Comparison of ENCODE assay signal across 15 cellular contexts in genomic region chr1:101181930-101182329, GRCh38. TPM values are rescaled to one million over a fixed set of nuclear protein-coding genes. Genes with fewer than 3 reads are reported as not detected.
DNase-seq lines count a peak whose midpoint lies in the region; ATAC-seq and TF ChIP-seq lines count a peak whose summit lies in the region.
"Had no signal": no experiment of that assay in that cellular context is flagged by ENCODE, and none has a peak within 500 bp of the region (broad histone marks: within the 10 kb centered on the region; RNA-seq: fewer than 3 reads in every experiment).

No MANE protein-coding gene starts in this region.

- POLR2A ChIA-PET in PC-3 (lab: Charles Lee; ENCODE audit: unreplicated experiment) = no interaction called here

- H3K4me1 ChIP-seq in DND-41 (ENCODE audit: insufficient read depth, low read length) (peaks cover 28% of the 10 kb centered on the region), PC-3 (ENCODE audit: insufficient read depth, low read length) (peaks cover 2% of the 10 kb centered on the region; the same call in 1 of the 2 replicates), lung (ENCODE audit: control insufficient read depth in 2 of 2, insufficient read depth in 2 of 2, low read length in 2 of 2) (peaks cover 0 to 1% of the 10 kb centered on the region in 2 donors), foreskin keratinocyte (peaks cover under 1% of the 10 kb centered on the region)

- no peak for ATAC-seq in DND-41 (ENCODE audit: insufficient read depth, low read depth)
- no peak; the same call in 1 of the 2 replicates for ATAC-seq in PC-3
- ATAC-seq in lung (ENCODE audit: insufficient read depth, low FRiP score) = peak; percentile 73
- ATAC-seq in foreskin keratinocyte = no peak

- no peaks in the 10 kb centered on the region for H3F3A ChIP-seq in PC-3 (ENCODE audit: low read length, unreplicated experiment)

- no peak overlapping the region for H3K9ac ChIP-seq in DND-41 (ENCODE audit: low read depth, low read length)
- H3K9ac ChIP-seq in PC-3 (ENCODE audit: low read length) = no peak overlapping the region
- H3K9ac ChIP-seq: BLaER1 treated with 17β-estradiol and CSF1 and Interleukin-3, amounts not matched to agents 10 nM and 100 nM had no signal

- H3K27me3 ChIP-seq in DND-41 (ENCODE audit: insufficient read depth, low read length, poor library complexity) (no peaks in the 10 kb centered on the region), PC-3 (ENCODE audit: low read length) (no peaks in the 10 kb centered on the region), lung (ENCODE audit: control insufficient read depth, insufficient read depth) (no peaks in the 10 kb centered on the region), foreskin keratinocyte (no peaks in the 10 kb centered on the region)
- H3K27me3 ChIP-seq: BLaER1 treated with 17β-estradiol and CSF1 and Interleukin-3, amounts not matched to agents 10 nM and 100 nM had no signal

- H3K4me3 ChIP-seq in DND-41 (ENCODE audit: low read depth in 1 of 2, low read length in 2 of 2) (no peak overlapping the region), PC-3 (ENCODE audit: low read length) (no peak overlapping the region), lung (no peak overlapping the region)
- H3K4me3 ChIP-seq: BLaER1 treated with 17β-estradiol and CSF1 and Interleukin-3, amounts not matched to agents 10 nM and 100 nM had no signal

- no peak for TF ChIP-seq CTCF in DND-41 (IDR thresholded peaks at IDR 0.05; ENCODE audit: borderline replicate concordance, extremely low read depth, low read length, poor library complexity, severe bottlenecking)
- TF ChIP-seq CTCF in PC-3 (conservative IDR thresholded peaks at IDR 0.05; ENCODE audit: low read depth, low read length) = no peak
- TF ChIP-seq CTCF in lung (IDR thresholded peaks at IDR 0.05; ENCODE audit: control extremely low read depth, extremely low read depth) = no peak
- TF ChIP-seq CTCF in foreskin keratinocyte (conservative IDR thresholded peaks at IDR 0.05) = no peak

- DNase-seq in DND-41 = no peak
- DNase-seq in PC-3 = peak; percentile 21
- DNase-seq in lung (ENCODE audit: low spot score) = no peak
- no peak for DNase-seq in AG08396 (ENCODE audit: low spot score)
- no peak for DNase-seq in GF-D8 (lab: John Stamatoyannopoulos, UW)
- DNase-seq in foreskin keratinocyte = no peak
- DNase-seq in germinal center (ENCODE audit: low spot score) = no peak
- DNase-seq: cerebellar nuclear complex; GDM1; NCI-H446; nucleus accumbens; stimulated activated naive CD4-positive, alpha-beta T cell treated with Interleukin-2 at 50 U/mL for 16 hours had no signal

- H3K79me2 ChIP-seq in DND-41 (ENCODE audit: insufficient read depth, low read length) (no peaks in the 10 kb centered on the region), PC-3 (ENCODE audit: low read length) (no peaks in the 10 kb centered on the region)

- H4K20me1 ChIP-seq in DND-41 (ENCODE audit: insufficient read depth, low read length) = no peaks in the 10 kb centered on the region
- no peaks in the 10 kb centered on the region for H4K20me1 ChIP-seq in PC-3 (ENCODE audit: low read length)
- H4K20me1 ChIP-seq: BLaER1 treated with 17β-estradiol and CSF1 and Interleukin-3, amounts not matched to agents 10 nM and 100 nM had no signal

- no peaks in the 10 kb centered on the region for H3K9me2 ChIP-seq in PC-3 (replicated peaks; ENCODE audit: low read length)

- CTCF ChIA-PET in PC-3 (lab: Charles Lee) = no interaction called here

- no TSS peak for BruUV-seq in PC-3 (replicated peaks; lab: Mats Ljungman, UMichigan)

- 64 to 70% methylated on average over 5 of the region's 5 CpGs for WGBS in lung, 2 donors

- H3K36me3 ChIP-seq in DND-41 (ENCODE audit: insufficient read depth, low read length) = no peaks in the 10 kb centered on the region
- H3K36me3 ChIP-seq in PC-3 (ENCODE audit: low read depth, low read length) = no peaks in the 10 kb centered on the region
- no peaks in the 10 kb centered on the region for H3K36me3 ChIP-seq in lung (ENCODE audit: control insufficient read depth in 2 of 2, insufficient read depth in 2 of 2, low read length in 2 of 2)
- H3K36me3 ChIP-seq: BLaER1 treated with 17β-estradiol and CSF1 and Interleukin-3, amounts not matched to agents 10 nM and 100 nM had no signal

- intact Hi-C loops in PC-3 (cut with micrococcal nuclease) = no loop called here

- H3K4me2 ChIP-seq in DND-41 (ENCODE audit: insufficient read depth, low read length) = no peak overlapping the region
- H3K4me2 ChIP-seq in PC-3 (ENCODE audit: low read length) = no peak overlapping the region

- H2AFZ ChIP-seq in DND-41 (ENCODE audit: low read depth, low read length) (peak overlapping the region; percentile 33; the same call in 1 of the 2 replicates), PC-3 (ENCODE audit: low read length) (no peak overlapping the region)

- H3K9me3 ChIP-seq in DND-41 (ENCODE audit: insufficient read depth, low read length, severe bottlenecking) (no peaks in the 10 kb centered on the region), PC-3 (ENCODE audit: low read length) (no peaks in the 10 kb centered on the region), lung (ENCODE audit: control insufficient read depth in 2 of 2, insufficient read depth in 1 of 2, low read length in 1 of 2) (no peaks in the 10 kb centered on the region)

- H3K27ac ChIP-seq in DND-41 (ENCODE audit: low read length) (no peak overlapping the region), PC-3 (ENCODE audit: low read length) (no peak overlapping the region), cingulate gyrus (ENCODE audit: low read depth, low read length) (peak overlapping the region; percentile 34), lung (ENCODE audit: low read depth in 1 of 2, low read length in 1 of 2) (peak overlapping the region; percentile 40 to 47), foreskin keratinocyte (no peak overlapping the region)
- H3K27ac ChIP-seq: BLaER1 treated with 17β-estradiol and CSF1 and Interleukin-3, amounts not matched to agents 10 nM and 100 nM; RWPE1 had no signal

RNA-seq across cellular contexts. Expression of gene S1PR1, which starts 54.9 kb away (rescaled TPM):
- 2.1 TPM in 2 replicates for total RNA-seq in PC-3 (2014; rRNA removed)
- 100 to 1,000 TPM; 106 to 130 TPM for total RNA-seq in lung
- 100 to 1,000 TPM in 1 of 2 donors, 10 to 100 TPM in 1; 35.2 to 126 TPM for polyA plus RNA-seq in lung
- 16.9 and 24.9 TPM in 2 replicates for total RNA-seq in foreskin keratinocyte
- 6.4 and 12.1 TPM in 2 replicates for polyA plus RNA-seq in foreskin keratinocyte

Comparison
In these comparisons a context has a peak if more than half of its experiments do, and no peak if none do; other contexts are left out.
1. H3K27ac ChIP-seq: peak in cingulate gyrus (single experiment) and lung (2 of 2); none in DND-41 (single experiment), PC-3 (single experiment) and foreskin keratinocyte (single experiment).